In genomic region chr17:79009397-79010303, GRCh38 we compare ENCODE assay signal across 1 cellular context.
TF ChIP-seq lines count a peak whose summit lies in the region.

CANT1 (minus strand) TSS chr17:79009764; CDS start chr17:78997622, 12,142 bp downstream.

TF ChIP-seq in K562, 482 proteins besides CTCF, POLR2A, EP300 and RAD21 (continued from another document and continues in another):
- TF ChIP-seq ATF1 (CRISPR knock-in tag; IDR thresholded peaks at IDR 0.05) = no peak
- 0 out of 2 replicates have a peak, but pooled peaks have one; percentile 8 for TF ChIP-seq ATF1 (tag; IDR thresholded peaks at IDR 0.05)
- TF ChIP-seq CCNT2 (IDR thresholded peaks at IDR 0.05; ENCODE audit: borderline replicate concordance, extremely low read depth, insufficient read length, low read depth, low read length) = peak; percentile 62
- 0 out of 2 replicates have a peak, but pooled peaks have one; percentile 21 for TF ChIP-seq ETV5 (CRISPR knock-in tag; IDR thresholded peaks at IDR 0.05; ENCODE audit: low read depth)
- TF ChIP-seq SP2 (IDR thresholded peaks at IDR 0.05; ENCODE audit: extremely low read depth, low read depth, low read length, poor library complexity, severe bottlenecking) = no peak
- no peak for TF ChIP-seq TEAD1 (CRISPR knock-in tag; IDR thresholded peaks at IDR 0.05)
- TF ChIP-seq NELFE (IDR thresholded peaks at IDR 0.05; ENCODE audit: insufficient read depth, insufficient read length) = no peak
- no peak for TF ChIP-seq AFF4 (CRISPR knock-in tag; IDR thresholded peaks at IDR 0.05)
- peak in 1 of 2 experiments; percentile 58; a peak in 1 of 4 replicates for TF ChIP-seq KDM4B (IDR thresholded peaks at IDR 0.05; ENCODE audit: borderline replicate concordance in 2 of 2, low read depth in 1 of 2)
- TF ChIP-seq YY1 (IDR thresholded peaks at IDR 0.05; ENCODE audit: borderline replicate concordance in 1 of 3, control insufficient read depth in 1 of 3, extremely low read depth in 1 of 3, insufficient read depth in 3 of 3, insufficient read length in 1 of 3, insufficient replicate concordance in 2 of 3, low read depth in 1 of 3, low read length in 2 of 3) = peak in 1 of 3 experiments; percentile 34
- TF ChIP-seq, protein P1, sequence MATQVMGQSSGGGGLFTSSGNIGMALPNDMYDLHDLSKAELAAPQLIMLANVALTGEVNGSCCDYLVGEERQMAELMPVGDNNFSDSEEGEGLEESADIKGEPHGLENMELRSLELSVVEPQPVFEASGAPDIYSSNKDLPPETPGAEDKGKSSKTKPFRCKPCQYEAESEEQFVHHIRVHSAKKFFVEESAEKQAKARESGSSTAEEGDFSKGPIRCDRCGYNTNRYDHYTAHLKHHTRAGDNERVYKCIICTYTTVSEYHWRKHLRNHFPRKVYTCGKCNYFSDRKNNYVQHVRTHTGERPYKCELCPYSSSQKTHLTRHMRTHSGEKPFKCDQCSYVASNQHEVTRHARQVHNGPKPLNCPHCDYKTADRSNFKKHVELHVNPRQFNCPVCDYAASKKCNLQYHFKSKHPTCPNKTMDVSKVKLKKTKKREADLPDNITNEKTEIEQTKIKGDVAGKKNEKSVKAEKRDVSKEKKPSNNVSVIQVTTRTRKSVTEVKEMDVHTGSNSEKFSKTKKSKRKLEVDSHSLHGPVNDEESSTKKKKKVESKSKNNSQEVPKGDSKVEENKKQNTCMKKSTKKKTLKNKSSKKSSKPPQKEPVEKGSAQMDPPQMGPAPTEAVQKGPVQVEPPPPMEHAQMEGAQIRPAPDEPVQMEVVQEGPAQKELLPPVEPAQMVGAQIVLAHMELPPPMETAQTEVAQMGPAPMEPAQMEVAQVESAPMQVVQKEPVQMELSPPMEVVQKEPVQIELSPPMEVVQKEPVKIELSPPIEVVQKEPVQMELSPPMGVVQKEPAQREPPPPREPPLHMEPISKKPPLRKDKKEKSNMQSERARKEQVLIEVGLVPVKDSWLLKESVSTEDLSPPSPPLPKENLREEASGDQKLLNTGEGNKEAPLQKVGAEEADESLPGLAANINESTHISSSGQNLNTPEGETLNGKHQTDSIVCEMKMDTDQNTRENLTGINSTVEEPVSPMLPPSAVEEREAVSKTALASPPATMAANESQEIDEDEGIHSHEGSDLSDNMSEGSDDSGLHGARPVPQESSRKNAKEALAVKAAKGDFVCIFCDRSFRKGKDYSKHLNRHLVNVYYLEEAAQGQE (CRISPR knock-in tag; IDR thresholded peaks at IDR 0.05; ENCODE audit: low read depth) = no peak
- TF ChIP-seq ZBTB40 (IDR thresholded peaks at IDR 0.05) = peak; percentile 63; the same call in 1 of the 2 replicates
- TF ChIP-seq ZBTB40 (CRISPR knock-in tag; IDR thresholded peaks at IDR 0.05) = no peak
- no peak for TF ChIP-seq TARDBP (IDR thresholded peaks at IDR 0.05)
- TF ChIP-seq, protein P2, sequence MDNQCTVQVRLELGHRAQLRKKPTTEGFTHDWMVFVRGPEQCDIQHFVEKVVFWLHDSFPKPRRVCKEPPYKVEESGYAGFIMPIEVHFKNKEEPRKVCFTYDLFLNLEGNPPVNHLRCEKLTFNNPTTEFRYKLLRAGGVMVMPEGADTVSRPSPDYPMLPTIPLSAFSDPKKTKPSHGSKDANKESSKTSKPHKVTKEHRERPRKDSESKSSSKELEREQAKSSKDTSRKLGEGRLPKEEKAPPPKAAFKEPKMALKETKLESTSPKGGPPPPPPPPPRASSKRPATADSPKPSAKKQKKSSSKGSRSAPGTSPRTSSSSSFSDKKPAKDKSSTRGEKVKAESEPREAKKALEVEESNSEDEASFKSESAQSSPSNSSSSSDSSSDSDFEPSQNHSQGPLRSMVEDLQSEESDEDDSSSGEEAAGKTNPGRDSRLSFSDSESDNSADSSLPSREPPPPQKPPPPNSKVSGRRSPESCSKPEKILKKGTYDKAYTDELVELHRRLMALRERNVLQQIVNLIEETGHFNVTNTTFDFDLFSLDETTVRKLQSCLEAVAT (IDR thresholded peaks at IDR 0.05) = no peak
- TF ChIP-seq PTBP1 (IDR thresholded peaks at IDR 0.05; ENCODE audit: low read depth, low read length) = no peak
- TF ChIP-seq GATAD2A (IDR thresholded peaks at IDR 0.05) = no peak
- TF ChIP-seq POLR2AphosphoS5 (IDR thresholded peaks at IDR 0.05; ENCODE audit: control insufficient read depth, insufficient read depth, low read depth, low read length) = peak; percentile 36; the same call in 1 of the 2 replicates
- no peak for TF ChIP-seq HDAC2 (IDR thresholded peaks at IDR 0.05)
- TF ChIP-seq ZNF766 (CRISPR knock-in tag; conservative IDR thresholded peaks at IDR 0.05) = peak; percentile 82
- TF ChIP-seq, protein P3, sequence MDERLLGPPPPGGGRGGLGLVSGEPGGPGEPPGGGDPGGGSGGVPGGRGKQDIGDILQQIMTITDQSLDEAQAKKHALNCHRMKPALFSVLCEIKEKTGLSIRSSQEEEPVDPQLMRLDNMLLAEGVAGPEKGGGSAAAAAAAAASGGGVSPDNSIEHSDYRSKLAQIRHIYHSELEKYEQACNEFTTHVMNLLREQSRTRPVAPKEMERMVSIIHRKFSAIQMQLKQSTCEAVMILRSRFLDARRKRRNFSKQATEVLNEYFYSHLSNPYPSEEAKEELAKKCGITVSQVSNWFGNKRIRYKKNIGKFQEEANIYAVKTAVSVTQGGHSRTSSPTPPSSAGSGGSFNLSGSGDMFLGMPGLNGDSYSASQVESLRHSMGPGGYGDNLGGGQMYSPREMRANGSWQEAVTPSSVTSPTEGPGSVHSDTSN (CRISPR knock-in tag; IDR thresholded peaks at IDR 0.05; ENCODE audit: low read depth) = no peak
- TF ChIP-seq, protein P3 (tag; conservative IDR thresholded peaks at IDR 0.05; ENCODE audit: low read depth) = no peak
- TF ChIP-seq ZNF76 (CRISPR knock-in tag; IDR thresholded peaks at IDR 0.05; ENCODE audit: borderline replicate concordance) = no peak
- TF ChIP-seq ZNF212 (CRISPR knock-in tag; IDR thresholded peaks at IDR 0.05) = no peak
- TF ChIP-seq SAFB2 (IDR thresholded peaks at IDR 0.05; ENCODE audit: borderline replicate concordance, low read depth, low read length, severe bottlenecking) = no peak
- TF ChIP-seq HNRNPK (IDR thresholded peaks at IDR 0.05; ENCODE audit: low read depth, low read length, poor library complexity, severe bottlenecking) = no peak
- TF ChIP-seq NUFIP1 (IDR thresholded peaks at IDR 0.05; ENCODE audit: partially characterized antibody) = no peak
- no peak for TF ChIP-seq RBM25 (IDR thresholded peaks at IDR 0.05; ENCODE audit: low read depth, low read length, severe bottlenecking)
- TF ChIP-seq SPI1 (IDR thresholded peaks at IDR 0.05; ENCODE audit: borderline replicate concordance, low read depth, low read length) = peak; percentile 46; the same call in 1 of the 2 replicates
- TF ChIP-seq SAP30 (IDR thresholded peaks at IDR 0.05; ENCODE audit: borderline replicate concordance, insufficient read depth, low read depth, low read length, poor library complexity, severe bottlenecking) = peak; percentile 70
- TF ChIP-seq E2F4 (CRISPR knock-in tag; IDR thresholded peaks at IDR 0.05; ENCODE audit: low read depth) = no peak
- no peak for TF ChIP-seq EZH2 (IDR thresholded peaks at IDR 0.05; ENCODE audit: borderline replicate concordance, low read depth, low read length)
- TF ChIP-seq SETDB1 (IDR thresholded peaks at IDR 0.05; ENCODE audit: low read length) = no peak
- no peak for TF ChIP-seq ZKSCAN3 (CRISPR knock-in tag; IDR thresholded peaks at IDR 0.05)
- peak; percentile 89 for TF ChIP-seq POLR2G (IDR thresholded peaks at IDR 0.05; ENCODE audit: low read depth, low read length)
- TF ChIP-seq MYC (IDR thresholded peaks at IDR 0.05; ENCODE audit: low read depth, low read length) = 0 out of 2 replicates have a peak, but pooled peaks have one; percentile 39
- TF ChIP-seq MYC (CRISPR knock-in tag; IDR thresholded peaks at IDR 0.05; ENCODE audit: borderline replicate concordance, low read depth) = no peak
- TF ChIP-seq DIDO1 (tag; IDR thresholded peaks at IDR 0.05; ENCODE audit: low read depth) = no peak
- no peak for TF ChIP-seq BACH1 (tag; IDR thresholded peaks at IDR 0.05)
